1 cellular context compared by ENCODE assay signal in genomic region chr10:72068901-72069446, GRCh38.
TF ChIP-seq lines count a peak whose summit lies in the region.

No MANE protein-coding gene starts in this region.

TF ChIP-seq in SK-N-SH, 30 proteins besides CTCF, POLR2A, EP300 and RAD21 (continued from another document):
- no peak for TF ChIP-seq REST (IDR thresholded peaks at IDR 0.05; ENCODE audit: low read depth, low read length)
- TF ChIP-seq TCF12 (IDR thresholded peaks at IDR 0.05) = no peak
- TF ChIP-seq IRF3 (IDR thresholded peaks at IDR 0.05; ENCODE audit: low read depth, low read length) = no peak
- TF ChIP-seq YY1 (IDR thresholded peaks at IDR 0.05; ENCODE audit: low read depth) = no peak
- TF ChIP-seq POLR2AphosphoS5 (IDR thresholded peaks at IDR 0.05; ENCODE audit: low read depth, low read length) = no peak
